In the genomic region with DNA sequence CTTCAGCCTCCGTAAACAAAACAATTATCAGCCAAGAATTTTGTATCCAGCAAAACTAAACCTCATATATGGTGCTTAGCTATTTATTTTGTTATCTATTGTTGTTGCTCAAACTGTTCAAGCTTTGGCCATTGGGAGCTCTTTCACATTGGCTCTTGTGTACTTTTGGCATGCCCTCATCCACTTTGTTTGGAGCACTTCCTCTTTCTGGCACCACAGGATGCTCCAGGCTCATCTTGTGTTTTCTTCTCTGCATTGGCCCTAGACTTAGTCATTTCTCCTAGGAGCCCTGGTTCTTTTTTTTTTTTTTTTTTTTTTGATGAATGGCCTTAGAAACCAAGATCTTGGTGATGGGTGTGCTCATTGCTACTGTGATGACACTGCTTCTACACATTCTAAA, we compare ENCODE assay signal across 1 cellular context.
TF ChIP-seq lines count a peak whose summit lies in the region.

No MANE protein-coding gene starts in this region.

TF ChIP-seq in GM12878, 131 proteins besides CTCF, POLR2A, EP300 and RAD21 (continued from another document):
- no peak for TF ChIP-seq IRF5 (IDR thresholded peaks at IDR 0.05; ENCODE audit: borderline replicate concordance)
- TF ChIP-seq, protein P1, sequence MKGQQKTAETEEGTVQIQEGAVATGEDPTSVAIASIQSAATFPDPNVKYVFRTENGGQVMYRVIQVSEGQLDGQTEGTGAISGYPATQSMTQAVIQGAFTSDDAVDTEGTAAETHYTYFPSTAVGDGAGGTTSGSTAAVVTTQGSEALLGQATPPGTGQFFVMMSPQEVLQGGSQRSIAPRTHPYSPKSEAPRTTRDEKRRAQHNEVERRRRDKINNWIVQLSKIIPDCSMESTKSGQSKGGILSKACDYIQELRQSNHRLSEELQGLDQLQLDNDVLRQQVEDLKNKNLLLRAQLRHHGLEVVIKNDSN (IDR thresholded peaks at IDR 0.05; ENCODE audit: borderline replicate concordance, extremely low read length, insufficient read depth, low read depth, low read length) = no peak
